Comparison of ENCODE assay signal across 8 cellular contexts in genomic region chr6:109095036-109095820, GRCh38. TPM values are rescaled to one million over a fixed set of nuclear protein-coding genes. Genes with fewer than 3 reads are reported as not detected.
DNase-seq lines count a peak whose midpoint lies in the region; ATAC-seq and TF ChIP-seq lines count a peak whose summit lies in the region.

Gene CEP57L1, plus strand, starts transcription at chr6:109095507. Its CDS starts 49,715 bp downstream, at chr6:109145222.

- no peaks in the 10 kb centered on the region for H3K9me3 Mint-ChIP-seq in T-helper 1 cell treated with Interleukin-12 subunit alpha and Interleukin-12 subunit beta and Interleukin-4 antibody, amounts not matched to agents 30 μg/mL and 1 μg/mL, for 36 hours

- H3K4me1 Mint-ChIP-seq in T-helper 1 cell treated with Interleukin-12 subunit alpha and Interleukin-12 subunit beta and Interleukin-4 antibody, amounts not matched to agents 30 μg/mL and 1 μg/mL, for 36 hours (ENCODE audit: low read depth): peaks cover 54% of the 10 kb centered on the region

- H3K4me3 ChIP-seq in heart right ventricle (peak within 1 kb of the TSS; percentile 59 to 98 (median 73)), upper lobe of left lung (peak within 1 kb of the TSS; percentile 58 to 70 (median 63))

- no peak for TF ChIP-seq EP300 in upper lobe of left lung (IDR thresholded peaks at IDR 0.05)

- H3K27ac ChIP-seq in heart right ventricle (peak within 1 kb of the TSS; percentile 91 to 100 (median 99)), upper lobe of left lung (peak within 1 kb of the TSS; percentile 96 to 99 (median 98))

- H3K27me3 Mint-ChIP-seq in T-helper 1 cell treated with Interleukin-12 subunit alpha and Interleukin-12 subunit beta and Interleukin-4 antibody, amounts not matched to agents 30 μg/mL and 1 μg/mL, for 36 hours (ENCODE audit: low read depth): no peaks in the 10 kb centered on the region

- peaks cover 0 to 7% (median 0%) of the 10 kb centered on the region in 9 donors for H3K36me3 ChIP-seq in heart right ventricle
- H3K36me3 ChIP-seq in upper lobe of left lung: no peaks in the 10 kb centered on the region

- peak within 1 kb of the TSS; percentile 90 for H3K4me3 Mint-ChIP-seq in T-helper 1 cell treated with Interleukin-12 subunit alpha and Interleukin-12 subunit beta and Interleukin-4 antibody, amounts not matched to agents 30 μg/mL and 1 μg/mL, for 36 hours

- H3K4me1 ChIP-seq in heart right ventricle (peaks cover 0 to 49% (median 38%) of the 10 kb centered on the region in 9 donors), upper lobe of left lung (peaks cover 19 to 35% (median 25%) of the 10 kb centered on the region in 4 donors)

- peak within 1 kb of the TSS; percentile 99 for H3K27ac Mint-ChIP-seq in T-helper 1 cell treated with Interleukin-12 subunit alpha and Interleukin-12 subunit beta and Interleukin-4 antibody, amounts not matched to agents 30 μg/mL and 1 μg/mL, for 36 hours

- H3K27me3 ChIP-seq in heart right ventricle (no peaks in the 10 kb centered on the region), upper lobe of left lung (no peaks in the 10 kb centered on the region)

- DNase-seq in GM13976 (ENCODE audit: low spot score) (peak; percentile 86), NCI-H146 (lab: John Stamatoyannopoulos, UW) (peak; percentile 96), amniotic stem cell (lab: John Stamatoyannopoulos, UW) (peak; percentile 94), heart right ventricle (peak; percentile 98), posterior cingulate gyrus (peak; percentile 93 to 99 (median 95)), upper lobe of left lung (peak; percentile 97 to 99)

- 0% methylated on average over 47 to 49 of the region's 49 CpGs for WGBS in heart right ventricle, 2 donors
- WGBS in upper lobe of left lung, 2 donors: 0% methylated on average over 42 to 48 of the region's 49 CpGs

- no peaks in the 10 kb centered on the region for H3K9me3 ChIP-seq in heart right ventricle
- H3K9me3 ChIP-seq in upper lobe of left lung: no peaks in the 10 kb centered on the region

- intact Hi-C loops in heart right ventricle (cut with DNase I): loop anchor here in 3 of 10 donors (2.0 to 10.0 kb wide), 2 partner anchors 288 to 290 kb away; partner anchors contain the start of gene CD164 (in 3 of the 3)
- intact Hi-C loops in posterior cingulate gyrus (cut with DNase I): loop anchor here (2.0 kb wide), 1 partner anchor 288 kb away; the partner anchor contains the start of gene CD164

- ATAC-seq in HG02852 (IDR thresholded peaks at IDR 0.05; ENCODE audit: unreplicated experiment) (peak; percentile 65), heart right ventricle (peak; percentile 71 to 94 (median 83)), upper lobe of left lung (ENCODE audit: low FRiP score in 2 of 2) (peak; percentile 85 to 95)

- in situ Hi-C loops in GM13976 (cut with MboI; ENCODE audit: low sequenced_read_pairs, unreplicated experiment): loop anchor here (10.0 kb wide), 1 partner anchor 290 kb away; the partner anchor contains the start of gene CD164

- peak; percentile 30 for TF ChIP-seq CTCF in GM13976 (IDR thresholded peaks at IDR 0.05; ENCODE audit: borderline replicate concordance, control extremely low read depth, extremely low read depth, insufficient read depth, missing control alignments)
- TF ChIP-seq CTCF in heart right ventricle (IDR thresholded peaks at IDR 0.05): peak in 2 of 9 donors; percentile 18 to 22
- no peak for TF ChIP-seq CTCF in upper lobe of left lung (IDR thresholded peaks at IDR 0.05)

- TF ChIP-seq POLR2A in upper lobe of left lung (IDR thresholded peaks at IDR 0.05): peak in 3 of 4 donors; percentile 34 to 64 (median 57)

- H3K36me3 Mint-ChIP-seq in T-helper 1 cell treated with Interleukin-12 subunit alpha and Interleukin-12 subunit beta and Interleukin-4 antibody, amounts not matched to agents 30 μg/mL and 1 μg/mL, for 36 hours (ENCODE audit: low read depth): peaks cover 11% of the 10 kb centered on the region

RNA-seq across cellular contexts. Expression of gene CEP57L1, which starts in this region (rescaled TPM):
- total RNA-seq in heart right ventricle: 10 to 100 TPM in 5 of 10 donors, 1 to 10 TPM in 5; 6.0 to 11.4 (median 9.6) TPM
- 10 to 100 TPM in 1 of 2 donors, 1 to 10 TPM in 1; 4.2 to 17.4 TPM for polyA plus RNA-seq in heart right ventricle
- total RNA-seq in upper lobe of left lung: 10 to 100 TPM in 4 of 6 donors, 1 to 10 TPM in 2; 6.8 to 34.6 (median 12.8) TPM

Comparison
In these comparisons a context has a peak if more than half of its experiments do, and no peak if none do; other contexts are left out.
1. Peak in every context shown above with its lines: DNase-seq, ATAC-seq, H3K4me3 ChIP-seq and H3K27ac ChIP-seq.